8 cellular contexts compared by ENCODE assay signal in the genomic region with DNA sequence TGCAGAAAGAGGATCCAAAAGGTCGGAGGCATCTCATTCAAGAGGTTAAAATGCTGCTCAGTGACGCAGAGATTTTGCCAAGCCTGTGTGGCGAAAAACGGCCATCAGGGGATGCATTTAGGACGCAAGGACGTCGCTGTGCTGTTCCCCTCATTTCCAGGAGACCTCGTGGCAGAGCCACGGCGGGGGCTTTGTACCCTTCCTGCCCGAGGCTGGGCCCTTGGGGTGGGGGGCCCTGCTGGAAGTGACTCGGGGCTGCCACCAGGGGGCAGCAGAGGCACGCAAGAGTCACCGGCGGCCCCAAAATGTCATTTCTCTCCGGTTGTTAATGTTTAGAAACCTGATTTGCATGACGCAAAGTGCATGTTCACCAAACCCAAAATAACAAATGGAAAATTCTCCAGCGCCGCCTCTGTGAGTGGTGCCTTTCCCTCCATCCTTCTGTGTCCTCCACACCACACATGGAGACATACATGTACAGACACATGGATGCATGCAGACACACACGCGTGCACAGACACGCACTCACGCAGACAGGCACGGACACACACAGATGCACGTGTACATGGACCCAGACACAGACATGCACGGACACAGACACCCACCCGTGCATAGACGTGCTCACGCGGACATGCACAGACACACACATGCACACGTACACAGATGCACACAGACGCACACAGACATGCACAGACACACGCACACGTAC. TPM values are rescaled to one million over a fixed set of nuclear protein-coding genes. Genes with fewer than 3 reads are reported as not detected.
DNase-seq lines count a peak whose midpoint lies in the region; ATAC-seq, FAIRE-seq and TF ChIP-seq lines count a peak whose summit lies in the region.

No MANE protein-coding gene starts in this region.

- CTCF ChIA-PET in AG04450 (lab: Charles Lee), result interaction anchor here (1.0 kb wide), 1 partner anchor 182 kb away, joined by 6 read pairs; no protein-coding TSS in a partner anchor

- no peaks in the 10 kb centered on the region for H4K20me1 ChIP-seq in keratinocyte (ENCODE audit: control insufficient read depth, extremely low read depth, insufficient read depth, low read length)

- ATAC-seq in GM19467 (IDR thresholded peaks at IDR 0.05; ENCODE audit: unreplicated experiment), result no peak

- no peak overlapping the region for H2AFZ ChIP-seq in keratinocyte (ENCODE audit: control insufficient read depth, low read length)

- no peak for DNase-seq in AG04450 (ENCODE audit: low read depth, low spot score)
- DNase-seq in SK-N-DZ (ENCODE audit: low spot score), result peak; percentile 39
- DNase-seq in brain microvascular endothelial cell, result no peak
- no peak for DNase-seq in keratinocyte (ENCODE audit: low read depth, low spot score)
- peak; percentile 31 to 49 for DNase-seq in stimulated activated CD4-positive, alpha-beta T cell treated with anti-CD3 and anti-CD28 coated beads, Interleukin-1b, Interleukin-23, amount 100 ng/mL, for 4 hours (ENCODE audit: low read depth in 2 of 2)
- DNase-seq in GF-D8 (lab: John Stamatoyannopoulos, UW), result no peak

- H3K4me1 ChIP-seq in keratinocyte (ENCODE audit: control insufficient read depth, extremely low read depth, insufficient read depth, low read length), result no peaks in the 10 kb centered on the region

- H3K27me3 ChIP-seq in AG04450 (ENCODE audit: control insufficient read depth, insufficient read depth, low read length), result peaks cover 11% of the 10 kb centered on the region
- H3K27me3 ChIP-seq in brain microvascular endothelial cell (replicated peaks), result peaks cover 2% of the 10 kb centered on the region
- H3K27me3 ChIP-seq in keratinocyte (ENCODE audit: control insufficient read depth, extremely low read depth, insufficient read depth, low read length), result peaks cover 22% of the 10 kb centered on the region

- H3K36me3 ChIP-seq in brain microvascular endothelial cell (replicated peaks) (no peaks in the 10 kb centered on the region), keratinocyte (ENCODE audit: control insufficient read depth in 2 of 2, extremely low read depth in 1 of 2, insufficient read depth in 2 of 2, low read length in 2 of 2) (no peaks in the 10 kb centered on the region)

- FAIRE-seq in keratinocyte (lab: Jason Lieb, UNC), result no peak

- no peaks in the 10 kb centered on the region for H3K9me1 ChIP-seq in keratinocyte (ENCODE audit: control insufficient read depth, extremely low read depth, insufficient read depth, low read length)

- no peak overlapping the region for H3K4me3 ChIP-seq in AG04450 (ENCODE audit: low read depth, low read length)
- no peak overlapping the region for H3K4me3 ChIP-seq in brain microvascular endothelial cell (ENCODE audit: low read depth, low read length)
- no peak overlapping the region for H3K4me3 ChIP-seq in keratinocyte (ENCODE audit: control insufficient read depth in 2 of 3, extremely low read depth in 1 of 3, insufficient read depth in 2 of 3, low read depth in 1 of 3, low read length in 3 of 3)

- in situ Hi-C loops in brain microvascular endothelial cell (cut with HindIII; ENCODE audit: low pct_ligation_motif_present, low sequenced_read_pairs), result no loop called here

- peak; percentile 76 for TF ChIP-seq CTCF in AG04450 (IDR thresholded peaks at IDR 0.05; ENCODE audit: low read depth, low read length)
- TF ChIP-seq CTCF in GM12874 (IDR thresholded peaks at IDR 0.05; ENCODE audit: insufficient read depth, low read depth, low read length), result peak; percentile 67
- TF ChIP-seq CTCF in brain microvascular endothelial cell (IDR thresholded peaks at IDR 0.05; ENCODE audit: low read depth, low read length, missing control alignments), result peak; percentile 93
- peak; percentile 73 to 94 (median 75) for TF ChIP-seq CTCF in keratinocyte (optimal IDR thresholded peaks at IDR 0.05 in 1 of 3, IDR thresholded peaks at IDR 0.05 in 1 of 3, conservative IDR thresholded peaks at IDR 0.05 in 1 of 3; ENCODE audit: extremely low read depth in 1 of 3, insufficient read depth in 2 of 3, low read length in 3 of 3)

- H3K4me2 ChIP-seq in keratinocyte (ENCODE audit: control insufficient read depth, extremely low read depth, insufficient read depth, low read depth, low read length), result no peak overlapping the region

- H3K79me2 ChIP-seq in keratinocyte (ENCODE audit: control insufficient read depth, insufficient read depth, low read length), result no peaks in the 10 kb centered on the region

- dilution Hi-C loops in keratinocyte (cut with MboI; ENCODE audit: extremely low pct_ligation_motif_present, low sequenced_read_pairs), result no loop called here

- H3K9me3 ChIP-seq in AG04450 (ENCODE audit: control insufficient read depth, insufficient read depth, low read length), result peaks cover 57% of the 10 kb centered on the region
- H3K9me3 ChIP-seq in keratinocyte (ENCODE audit: control insufficient read depth, low read depth, low read length), result peaks cover 13% of the 10 kb centered on the region

- H3K27ac ChIP-seq in AG04450 (ENCODE audit: low read depth, low read length), result no peak overlapping the region
- H3K27ac ChIP-seq in brain microvascular endothelial cell, result no peak overlapping the region
- H3K27ac ChIP-seq in keratinocyte (ENCODE audit: control insufficient read depth, insufficient read depth, low read length), result no peak overlapping the region

- no peak overlapping the region for H3K9ac ChIP-seq in keratinocyte (ENCODE audit: control insufficient read depth, extremely low read depth, insufficient read depth, low read length)

- POLR2A ChIA-PET in AG04450 (lab: Yijun Ruan, JAX), result no interaction called here

RNA-seq across cellular contexts. Expression of gene NKX6-2, which starts 51.0 kb away (rescaled TPM):
- polyA plus RNA-seq in AG04450 (2011; rRNA removed), result not detected in 2 replicates
- polyA minus RNA-seq in AG04450 (2011; rRNA and poly(A)+ RNA removed), result not detected in 2 replicates
- polyA plus RNA-seq in SK-N-DZ (2014; cell fraction: cytosol; rRNA removed), result 0.80 and 2.1 TPM in 2 replicates
- 1.7 and 2.6 TPM in 2 replicates for polyA plus RNA-seq in SK-N-DZ (2014; cell fraction: nucleus; rRNA removed)
- not detected in 3 replicates for polyA plus RNA-seq in keratinocyte
- polyA plus RNA-seq in keratinocyte (2011; ENCODE audit: low read depth), result not detected
- not detected in 2 replicates for polyA plus RNA-seq in keratinocyte (2011; cell fraction: cytosol; rRNA removed)
- not detected in 2 replicates for polyA plus RNA-seq in keratinocyte (2011; cell fraction: nucleus; rRNA removed)
- 1.2 TPM in 1 of 2 replicates, not detected in the other for polyA plus RNA-seq in keratinocyte (2012; ENCODE audit: low replicate concordance)
- polyA minus RNA-seq in keratinocyte, result not detected in 3 replicates
- not detected for polyA minus RNA-seq in keratinocyte (2011; cell fraction: cytosol; rRNA and poly(A)+ RNA removed)
- not detected in 2 replicates for polyA minus RNA-seq in keratinocyte (2011; cell fraction: nucleus; rRNA and poly(A)+ RNA removed)

Comparison
In these comparisons a context has a peak if more than half of its experiments do, and no peak if none do; other contexts are left out.
1. DNase-seq: peak in SK-N-DZ (single experiment) and stimulated activated CD4-positive, alpha-beta T cell treated with anti-CD3 and anti-CD28 coated beads, Interleukin-1b, Interleukin-23, amount 100 ng/mL, for 4 hours (2 of 2); none in AG04450 (single experiment), brain microvascular endothelial cell (single experiment), keratinocyte (single experiment) and GF-D8 (single experiment).
2. Peak in every context shown above with its lines, with median percentiles within 50 percentile points of each other: CTCF ChIP-seq.